In the genomic region with DNA sequence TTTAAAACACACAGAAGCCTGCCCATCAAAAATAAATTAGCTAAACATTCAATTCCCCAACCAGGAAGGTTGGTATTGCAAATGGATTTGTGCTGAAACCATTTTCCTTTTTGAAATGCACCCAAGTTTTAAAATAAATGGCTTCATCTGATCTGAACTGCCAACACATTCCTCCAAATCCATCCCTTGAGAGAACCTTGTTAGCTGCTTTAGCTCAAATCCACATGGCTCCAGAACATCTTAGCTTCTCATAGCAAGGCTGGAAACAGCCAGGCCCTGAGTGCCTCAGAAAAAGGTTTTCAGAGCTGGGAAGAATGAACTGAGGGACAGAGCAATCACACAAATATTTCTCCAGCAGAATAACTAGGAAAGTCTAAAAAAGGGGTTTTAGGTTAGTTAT, we compare ENCODE assay signal across 19 cellular contexts.
"Had no signal": no experiment of that assay in that cellular context is flagged by ENCODE, and none has a peak within 500 bp of the region (broad histone marks: within the 10 kb centered on the region; RNA-seq: fewer than 3 reads in every experiment).

No MANE protein-coding gene starts in this region.

- H2AFZ ChIP-seq: neural progenitor cell, parathyroid adenoma had no signal

- H3K79me2 ChIP-seq: parathyroid adenoma had no signal

- H3K4me1 ChIP-seq: colonic mucosa, lower lobe of right lung, parathyroid adenoma had no signal

- H3K36me3 ChIP-seq: colonic mucosa, lower lobe of right lung, neural progenitor cell, right lobe of liver, thyroid gland, vagina had no signal

- H3K27me3 ChIP-seq: colonic mucosa, neural progenitor cell, right lobe of liver, thyroid gland, vagina had no signal

- ATAC-seq: left ventricle myocardium superior; lower lobe of right lung; mucosa of descending colon; natural killer cell treated with Interleukin-12 subunit alpha and Interleukin-12 subunit beta and Interleukin-15 and Interleukin-18, amount 100 ng/mL, for 72 hours; right lobe of liver; stimulated activated effector memory CD8-positive, alpha-beta T cell treated with anti-CD3 and anti-CD28 coated beads, Interleukin-12 subunit alpha, Interleukin-12 subunit beta, amount 100 ng/mL, for 72 hours; stimulated activated naive CD8-positive, alpha-beta T cell treated with anti-CD3 and anti-CD28 coated beads, Interleukin-15, Interleukin-2, amounts not matched to agents 100 U/mL and 50 U/mL, for 24 hours had no signal

- H3K27ac ChIP-seq: colonic mucosa, epithelial cell of prostate, lower lobe of right lung, neural progenitor cell, parathyroid adenoma, right lobe of liver, thyroid gland, vagina had no signal

- DNase-seq: colonic mucosa; effector CD8-positive, alpha-beta T cell; endodermal cell; left ventricle myocardium superior; lower lobe of right lung; mucosa of descending colon; naive B cell; right lobe of liver; stimulated activated CD4-positive, alpha-beta T cell treated with anti-CD3 and anti-CD28 coated beads, Interleukin-2, amount 100 ng/mL, for 24 hours; stimulated activated CD4-positive, alpha-beta T cell treated with anti-CD3 and anti-CD28 coated beads, Interleukin-4, amount 100 ng/mL, for 24 hours; stimulated activated naive CD8-positive, alpha-beta T cell treated with anti-CD3 and anti-CD28 coated beads, Interleukin-15, Interleukin-2, amounts not matched to agents 100 U/mL and 50 U/mL, for 24 hours; thyroid gland; trophoblast cell had no signal

- H3K4me2 ChIP-seq: neural progenitor cell had no signal

- H3K9me3 ChIP-seq: colonic mucosa, lower lobe of right lung, mucosa of descending colon, right lobe of liver, thyroid gland, vagina had no signal

- H3K4me3 ChIP-seq: colonic mucosa, lower lobe of right lung, mucosa of descending colon, neural progenitor cell, right lobe of liver, thyroid gland, vagina had no signal
